In the genomic region with DNA sequence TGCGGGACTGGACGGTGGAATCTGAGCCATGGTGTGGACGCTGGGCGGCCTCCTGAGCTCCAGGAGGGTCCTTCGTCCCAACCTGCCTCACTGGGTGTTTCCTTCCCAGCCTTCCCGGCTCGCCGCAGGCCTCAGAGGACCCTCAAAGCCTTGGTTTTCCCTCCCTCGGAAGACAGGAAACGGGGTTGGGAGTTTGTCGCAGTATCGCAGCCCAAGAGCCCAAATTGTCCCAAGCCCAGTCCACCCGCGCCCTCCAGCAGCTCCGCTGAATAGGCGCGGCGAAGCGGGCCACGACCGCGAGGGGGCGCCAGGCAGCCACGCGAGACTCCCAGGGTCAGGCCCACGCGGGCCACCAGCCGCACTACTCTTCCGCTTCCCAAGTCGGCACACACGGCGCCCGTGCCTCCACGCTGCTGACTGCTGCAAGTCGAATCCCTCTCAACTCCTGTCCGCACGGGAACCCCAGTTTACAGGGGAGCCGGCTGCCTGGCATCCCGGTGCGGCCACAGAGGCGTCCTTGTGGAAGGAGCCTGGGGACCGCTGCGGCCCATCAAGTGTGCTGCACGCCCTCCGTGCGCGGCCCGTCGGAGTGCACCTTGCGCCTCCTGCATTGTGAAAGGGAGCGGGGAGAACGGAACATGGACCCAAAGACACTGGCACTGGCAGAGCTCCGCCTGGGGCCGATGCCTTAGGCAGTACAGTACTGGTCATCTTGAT, we compare ENCODE assay signal across 8 cellular contexts. TPM values are rescaled to one million over a fixed set of nuclear protein-coding genes. Genes with fewer than 3 reads are reported as not detected.
DNase-seq lines count a peak whose midpoint lies in the region; ATAC-seq and TF ChIP-seq lines count a peak whose summit lies in the region.

No MANE protein-coding gene starts in this region.

- no peak overlapping the region for H4K91ac ChIP-seq in mesenchymal stem cell (ENCODE audit: low read length)

- H3K27ac Mint-ChIP-seq in activated CD8-positive, alpha-beta T cell treated with anti-CD3 and anti-CD28 coated beads for 36 hours, result peak overlapping the region; percentile 67

- no peaks in the 10 kb centered on the region for H3K9me3 ChIP-seq in mesenchymal stem cell (ENCODE audit: control insufficient read depth, low read length)

- H3K4me3 Mint-ChIP-seq in activated CD8-positive, alpha-beta T cell treated with anti-CD3 and anti-CD28 coated beads for 36 hours, result peak overlapping the region; percentile 71

- H3K27me3 ChIP-seq in mesenchymal stem cell (ENCODE audit: control insufficient read depth in 1 of 2, insufficient read depth in 1 of 2, low read length in 2 of 2), result no peaks in the 10 kb centered on the region

- peak; percentile 97 for DNase-seq in GM03348 (ENCODE audit: low spot score)
- DNase-seq in NCI-H526 treated with DMSO at 0.1 percent for 48 hours (lab: John Stamatoyannopoulos, UW), result peak; percentile 40
- DNase-seq in activated CD8-positive, alpha-beta T cell treated with anti-CD3 and anti-CD28 coated beads for 36 hours, result peak; percentile 90
- peak; percentile 88 for DNase-seq in effector CD4-positive, alpha-beta T cell
- peak; percentile 66 for DNase-seq in mesenchymal stem cell
- DNase-seq in stimulated activated CD4-positive, alpha-beta T cell treated with anti-CD3 and anti-CD28 coated beads, TNF-alpha, amount 100 ng/mL, for 48 hours (ENCODE audit: low read depth in 3 of 3), result peak; percentile 74 to 85 (median 81)
- DNase-seq in NCI-H2107 treated with DMSO at 0.1 percent for 48 hours (lab: John Stamatoyannopoulos, UW; ENCODE audit: unreplicated experiment), result no peak

- peak overlapping the region; percentile 97 for H4K8ac ChIP-seq in mesenchymal stem cell (ENCODE audit: low read length)

- H3K9me3 Mint-ChIP-seq in activated CD8-positive, alpha-beta T cell treated with anti-CD3 and anti-CD28 coated beads for 36 hours, result no peaks in the 10 kb centered on the region

- intact Hi-C loops in activated CD8-positive, alpha-beta T cell treated with anti-CD3 and anti-CD28 coated beads for 36 hours (cut with micrococcal nuclease), result loop anchor here (5.0 kb wide), 1 partner anchor 41 kb away; a partner anchor contains a TSS

- POLR2A ChIA-PET in activated CD8-positive, alpha-beta T cell treated with anti-CD3 and anti-CD28 coated beads for 36 hours (lab: Charles Lee), result interaction anchor here (0.7 to 2.9 kb wide), 15 partner anchors 10 to 220 kb away, joined by 3 to 19 read pairs (median 4); a partner anchor contains a TSS

- no peak overlapping the region for H2BK15ac ChIP-seq in mesenchymal stem cell (ENCODE audit: low read depth, poor library complexity, severe bottlenecking)

- TF ChIP-seq CTCF in activated CD8-positive, alpha-beta T cell treated with anti-CD3 and anti-CD28 coated beads for 36 hours (IDR thresholded peaks at IDR 0.05), result peak; percentile 99

- peak overlapping the region in 1 of 2 experiments; percentile 50 for H3K14ac ChIP-seq in mesenchymal stem cell (ENCODE audit: low read length in 2 of 2)

- 23% methylated on average over 53 of the region's 54 CpGs for WGBS in mesenchymal stem cell

- H3K18ac ChIP-seq in mesenchymal stem cell (ENCODE audit: low read depth in 1 of 2, low read length in 2 of 2), result peak overlapping the region; percentile 40 to 74

- H3K79me1 ChIP-seq in mesenchymal stem cell (replicated peaks; ENCODE audit: low read length, poor library complexity, severe bottlenecking), result no peaks in the 10 kb centered on the region

- no peaks in the 10 kb centered on the region for H3K27me3 Mint-ChIP-seq in activated CD8-positive, alpha-beta T cell treated with anti-CD3 and anti-CD28 coated beads for 36 hours

- peak overlapping the region in 1 of 2 experiments; percentile 77 for H3K4me3 ChIP-seq in mesenchymal stem cell (ENCODE audit: insufficient read depth in 1 of 2, low read depth in 1 of 2, low read length in 2 of 2)

- peaks cover 10% of the 10 kb centered on the region for H3K4me1 ChIP-seq in mesenchymal stem cell (ENCODE audit: control insufficient read depth, insufficient read depth, low read depth, low read length)

- H3K4ac ChIP-seq in mesenchymal stem cell (ENCODE audit: low read depth in 1 of 2, low read length in 2 of 2), result peak overlapping the region in 1 of 2 experiments; percentile 34

- H2BK5ac ChIP-seq in mesenchymal stem cell (ENCODE audit: low read depth, low read length, poor library complexity, severe bottlenecking), result no peak overlapping the region

- peak; percentile 79 for ATAC-seq in HG02642 (IDR thresholded peaks at IDR 0.05; ENCODE audit: poor library complexity, unreplicated experiment)
- peak; percentile 97 for ATAC-seq in activated CD8-positive, alpha-beta T cell treated with anti-CD3 and anti-CD28 coated beads for 36 hours

- peak overlapping the region; percentile 67 for H3K9ac ChIP-seq in mesenchymal stem cell (ENCODE audit: low read length)

- H3K4me1 Mint-ChIP-seq in activated CD8-positive, alpha-beta T cell treated with anti-CD3 and anti-CD28 coated beads for 36 hours (ENCODE audit: low read depth), result peaks cover 10% of the 10 kb centered on the region

- peak overlapping the region; percentile 45 for H2BK120ac ChIP-seq in mesenchymal stem cell (ENCODE audit: low read depth, low read length)

- peak overlapping the region; percentile 46 for H2AFZ ChIP-seq in mesenchymal stem cell (ENCODE audit: low read depth, low read length)

- no peak overlapping the region for H3K23ac ChIP-seq in mesenchymal stem cell (ENCODE audit: low read length in 2 of 2)

- H2AK5ac ChIP-seq in mesenchymal stem cell (ENCODE audit: low read length, severe bottlenecking), result no peak overlapping the region

- no peaks in the 10 kb centered on the region for H3K36me3 Mint-ChIP-seq in activated CD8-positive, alpha-beta T cell treated with anti-CD3 and anti-CD28 coated beads for 36 hours (ENCODE audit: low read depth)

- H2BK12ac ChIP-seq in mesenchymal stem cell (ENCODE audit: low read length in 2 of 2), result peak overlapping the region; percentile 32 to 40

- CTCF ChIA-PET in activated CD8-positive, alpha-beta T cell treated with anti-CD3 and anti-CD28 coated beads for 36 hours (lab: Charles Lee), result interaction anchor here (0.7 to 3.2 kb wide), 50 partner anchors 8 to 415 kb away, joined by 3 to 33 read pairs (median 4); a partner anchor contains a TSS

- H3K27ac ChIP-seq in mesenchymal stem cell (ENCODE audit: low read length, poor library complexity, severe bottlenecking), result no peak overlapping the region

- H3K36me3 ChIP-seq in mesenchymal stem cell (ENCODE audit: control insufficient read depth in 1 of 2, insufficient read depth in 2 of 2, low read depth in 1 of 2, low read length in 2 of 2), result no peaks in the 10 kb centered on the region

- peak overlapping the region; percentile 92 for H3K4me2 ChIP-seq in mesenchymal stem cell (ENCODE audit: low read length, poor library complexity, severe bottlenecking)

RNA-seq across cellular contexts. Expression of a gene that starts 40.4 kb away (rescaled TPM):
- 100 to 1,000 TPM; 683 to 709 TPM for total RNA-seq in activated CD8-positive, alpha-beta T cell treated with anti-CD3 and anti-CD28 coated beads for 36 hours
- 544 TPM for polyA plus RNA-seq in mesenchymal stem cell (2013, experiment 1 of 2)
- polyA plus RNA-seq in mesenchymal stem cell (2013, experiment 2 of 2), result 524 TPM

RNA-seq across cellular contexts. Expression of a gene that starts 50.4 kb away (rescaled TPM):
- total RNA-seq in activated CD8-positive, alpha-beta T cell treated with anti-CD3 and anti-CD28 coated beads for 36 hours, result under 1 TPM; 0.11 to 0.14 TPM
- polyA plus RNA-seq in mesenchymal stem cell (2013, experiment 1 of 2), result 0.04 TPM
- polyA plus RNA-seq in mesenchymal stem cell (2013, experiment 2 of 2), result 0.01 TPM

RNA-seq across cellular contexts. Expression of a gene that starts 52.5 kb away (rescaled TPM):
- total RNA-seq in activated CD8-positive, alpha-beta T cell treated with anti-CD3 and anti-CD28 coated beads for 36 hours, result 10 to 100 TPM; 13.3 to 16.4 TPM
- polyA plus RNA-seq in mesenchymal stem cell (2013, experiment 1 of 2), result 47.1 TPM
- 50.5 TPM for polyA plus RNA-seq in mesenchymal stem cell (2013, experiment 2 of 2)
